12 cellular contexts compared by ENCODE assay signal in the genomic region with DNA sequence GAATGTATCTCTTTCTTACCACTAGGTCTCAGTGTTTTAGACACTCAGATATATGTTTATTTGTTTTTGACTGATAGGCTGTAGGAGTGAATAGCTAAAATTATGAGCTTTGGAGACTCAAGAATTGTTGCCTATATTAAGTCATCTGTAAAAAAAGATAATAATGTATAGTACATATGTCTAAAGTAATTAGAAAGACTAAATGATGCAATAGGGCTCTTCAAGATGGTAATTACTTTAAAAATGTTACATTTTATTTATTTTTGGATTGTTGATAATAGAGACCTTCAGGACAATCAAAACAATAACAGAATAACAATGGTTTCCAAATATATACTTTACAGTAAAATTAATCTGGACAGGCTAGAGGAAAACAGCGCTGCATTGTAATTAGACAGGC. TPM values are rescaled to one million over a fixed set of nuclear protein-coding genes. Genes with fewer than 3 reads are reported as not detected.
"Had no signal": no experiment of that assay in that cellular context is flagged by ENCODE, and none has a peak within 500 bp of the region (broad histone marks: within the 10 kb centered on the region; RNA-seq: fewer than 3 reads in every experiment).

No MANE protein-coding gene starts in this region.

- H3K4me2 ChIP-seq: GM23338 had no signal

- H2AFZ ChIP-seq: GM23248, GM23338 had no signal

- DNase-seq: GM23248, GOT3, H7, H9, HCEC 1CT, HFFc6 had no signal

- H3K36me3 ChIP-seq: HAP-1 had no signal

- H3K27ac ChIP-seq: GM23248 had no signal

- H3K9ac ChIP-seq: GM23248 had no signal

- H3K4me3 ChIP-seq: GM23248, GM23338, HAP-1 had no signal

- ATAC-seq: GM23338, HCT116 had no signal

- H3K9me3 ChIP-seq: HAP-1 had no signal

- FAIRE-seq: H1, H54 had no signal

RNA-seq across cellular contexts. Expression of gene SCN7A, which starts 19.9 kb away (rescaled TPM):
- total RNA-seq: GM23248, H4 had no signal
- polyA plus RNA-seq: GM23248 had no signal
